In genomic region chr17:7792611-7793010, GRCh38 we compare ENCODE assay signal across 22 cellular contexts. TPM values are rescaled to one million over a fixed set of nuclear protein-coding genes. Genes with fewer than 3 reads are reported as not detected.
A peak's percentile ranks its signal among the peaks of the same experiment; 100 is the strongest.
DNase-seq lines count a peak whose midpoint lies in the region; ATAC-seq, FAIRE-seq and TF ChIP-seq lines count a peak whose summit lies in the region.
"Had no signal": no experiment of that assay in that cellular context is flagged by ENCODE, and none has a peak within 500 bp of the region (broad histone marks: within the 10 kb centered on the region; RNA-seq: fewer than 3 reads in every experiment).

No MANE protein-coding gene starts in this region.

- peaks cover under 1% of the 10 kb centered on the region for H3K27me3 ChIP-seq in bronchial epithelial cell (ENCODE audit: control insufficient read depth, insufficient read depth, low read length)
- H3K27me3 ChIP-seq in neuronal stem cell (ENCODE audit: control insufficient read depth in 3 of 3, insufficient read depth in 3 of 3, low read depth in 1 of 3, low read length in 3 of 3): peaks cover 0 to 3% (median 0%) of the 10 kb centered on the region in 3 experiments
- H3K27me3 ChIP-seq in spleen (replicated peaks in 1 of 7): peaks cover 0 to 26% (median 0%) of the 10 kb centered on the region in 7 donors
- H3K27me3 ChIP-seq: BLaER1 treated with 17β-estradiol and CSF1 and Interleukin-3, amounts not matched to agents 10 nM and 100 nM had no signal

- peak; percentile 84 for FAIRE-seq in bronchial epithelial cell (lab: Jason Lieb, UNC)
- FAIRE-seq: A549, GM12878, GM12892, GM18507 had no signal

- no peaks in the 10 kb centered on the region for H3K9me3 ChIP-seq in neuronal stem cell (replicated peaks in 1 of 2; ENCODE audit: control insufficient read depth in 2 of 2, insufficient read depth in 1 of 2, low read depth in 1 of 2, low read length in 2 of 2)
- no peaks in the 10 kb centered on the region for H3K9me3 ChIP-seq in spleen
- H3K9me3 ChIP-seq: A549; BLaER1 treated with 17β-estradiol and CSF1 and Interleukin-3, amounts not matched to agents 10 nM and 100 nM had no signal

- no peak for TF ChIP-seq CTCF in bronchial epithelial cell (IDR thresholded peaks at IDR 0.05; ENCODE audit: insufficient read depth, low read length, severe bottlenecking)
- TF ChIP-seq CTCF in spleen (IDR thresholded peaks at IDR 0.05 in 8 of 11, conservative IDR thresholded peaks at IDR 0.05 in 3 of 11): no peak

- H3K4ac ChIP-seq in neuronal stem cell (ENCODE audit: low read length): no peak overlapping the region

- no peak overlapping the region for H2AFZ ChIP-seq in neuronal stem cell (ENCODE audit: low read length)

- H2AK5ac ChIP-seq in neuronal stem cell (ENCODE audit: low read depth, low read length): no peak overlapping the region

- DNase-seq in bronchial epithelial cell (ENCODE audit: low read depth) (no peak), neuronal stem cell (ENCODE audit: low spot score) (no peak), spleen (peak; percentile 50), COR-L47 (lab: John Stamatoyannopoulos, UW) (no peak)
- DNase-seq: AML-193; CD4-positive, alpha-beta T cell; CD8-positive, alpha-beta T cell; DMS 273 treated with DMSO at 0.1 percent for 48 hours; DMS153; DMS53; DMS79; DND-41; EL; GDM1 had no signal

- peak overlapping the region; percentile 48 for H3K23ac ChIP-seq in neuronal stem cell (ENCODE audit: low read depth, low read length, poor library complexity)

- no peaks in the 10 kb centered on the region for H3K79me1 ChIP-seq in neuronal stem cell (ENCODE audit: low read depth, low read length)

- H4K91ac ChIP-seq in neuronal stem cell (ENCODE audit: low read depth, low read length, poor library complexity): no peak overlapping the region

- H3K4me2 ChIP-seq in neuronal stem cell (ENCODE audit: insufficient read depth, low read length, poor library complexity, severe bottlenecking): no peak overlapping the region
- H3K4me2 ChIP-seq: A549; BLaER1 treated with 17β-estradiol and CSF1 and Interleukin-3, amounts not matched to agents 10 nM and 100 nM had no signal

- ATAC-seq in HG02678 (IDR thresholded peaks at IDR 0.05; ENCODE audit: unreplicated experiment): no peak
- ATAC-seq: A549; CD8-positive, alpha-beta T cell; GM12878 had no signal

- no peak overlapping the region for H2BK12ac ChIP-seq in neuronal stem cell (ENCODE audit: low read length)

- peak overlapping the region; percentile 19 for H4K8ac ChIP-seq in neuronal stem cell (ENCODE audit: low read depth, low read length)

- H3K9ac ChIP-seq in neuronal stem cell (ENCODE audit: low read depth, low read length, poor library complexity): no peak overlapping the region
- H3K9ac ChIP-seq: BLaER1 treated with 17β-estradiol and CSF1 and Interleukin-3, amounts not matched to agents 10 nM and 100 nM had no signal

- H3K4me3 ChIP-seq in bronchial epithelial cell (ENCODE audit: low read depth, low read length): no peak overlapping the region
- H3K4me3 ChIP-seq in neuronal stem cell (ENCODE audit: low read length in 2 of 2): no peak overlapping the region
- no peak overlapping the region for H3K4me3 ChIP-seq in spleen
- H3K4me3 ChIP-seq: A549; BLaER1 treated with 17β-estradiol and CSF1 and Interleukin-3, amounts not matched to agents 10 nM and 100 nM; GM12878 had no signal

- H3K14ac ChIP-seq in neuronal stem cell (ENCODE audit: low read length): no peak overlapping the region

- no peak overlapping the region for H2BK5ac ChIP-seq in neuronal stem cell (ENCODE audit: low read length)

- no peak for TF ChIP-seq POLR2A in spleen (IDR thresholded peaks at IDR 0.05)

- H3K27ac ChIP-seq in neuronal stem cell (replicated peaks; ENCODE audit: low read length): no peak overlapping the region
- no peak overlapping the region for H3K27ac ChIP-seq in spleen
- H3K27ac ChIP-seq: 22Rv1; A549; BLaER1 treated with 17β-estradiol and CSF1 and Interleukin-3, amounts not matched to agents 10 nM and 100 nM; C4-2B had no signal

- H3K36me3 ChIP-seq in bronchial epithelial cell (ENCODE audit: control insufficient read depth, insufficient read depth, low read length): no peaks in the 10 kb centered on the region
- H3K36me3 ChIP-seq in neuronal stem cell (replicated peaks in 1 of 2; ENCODE audit: control insufficient read depth in 2 of 2, insufficient read depth in 2 of 2, low read length in 2 of 2): no peaks in the 10 kb centered on the region
- H3K36me3 ChIP-seq in spleen: no peaks in the 10 kb centered on the region
- H3K36me3 ChIP-seq: BLaER1 treated with 17β-estradiol and CSF1 and Interleukin-3, amounts not matched to agents 10 nM and 100 nM had no signal

- no CpG with 5 or more reads among the region's 17 CpGs for WGBS in neuronal stem cell (ENCODE audit: extremely low coverage in 2 of 2, insufficient read length in 2 of 2, insufficient replicate concordance in 1 of 2), 2 donors
- 85 to 96% (median 92%) methylated on average over 11 to 17 of the region's 17 CpGs for WGBS in spleen, 5 donors

- H2BK120ac ChIP-seq in neuronal stem cell (ENCODE audit: low read depth, low read length): no peak overlapping the region

- H3K4me1 ChIP-seq in neuronal stem cell (ENCODE audit: control insufficient read depth in 2 of 2, insufficient read depth in 1 of 2, low read depth in 1 of 2, low read length in 2 of 2) (peaks cover 0 to 7% of the 10 kb centered on the region in 2 donors), spleen (no peaks in the 10 kb centered on the region)
- H3K4me1 ChIP-seq: A549 had no signal

- H2BK15ac ChIP-seq in neuronal stem cell (ENCODE audit: low read length): no peak overlapping the region

- intact Hi-C loops in spleen (cut with DNase I; ENCODE audit: low total_unique reads): no loop called here

- no peak overlapping the region for H3K18ac ChIP-seq in neuronal stem cell (ENCODE audit: low read length)

RNA-seq across cellular contexts. Expression of gene KDM6B, which starts 41.4 kb away (rescaled TPM):
- 2.9 and 6.0 TPM in 2 replicates for total RNA-seq in bronchial epithelial cell
- polyA plus RNA-seq in neuronal stem cell (2013, experiment 1 of 2): 20.0 TPM
- polyA plus RNA-seq in neuronal stem cell (2013, experiment 2 of 2): 21.1 TPM
- 100 to 1,000 TPM in 1 of 7 donors, 10 to 100 TPM in 6; 22.3 to 110 (median 60.8) TPM for total RNA-seq in spleen
- 10 to 100 TPM in 1 of 3 donors, 1 to 10 TPM in 2; 2.9 to 11.7 (median 4.0) TPM for polyA plus RNA-seq in spleen
